1 cellular context compared by ENCODE assay signal in the genomic region with DNA sequence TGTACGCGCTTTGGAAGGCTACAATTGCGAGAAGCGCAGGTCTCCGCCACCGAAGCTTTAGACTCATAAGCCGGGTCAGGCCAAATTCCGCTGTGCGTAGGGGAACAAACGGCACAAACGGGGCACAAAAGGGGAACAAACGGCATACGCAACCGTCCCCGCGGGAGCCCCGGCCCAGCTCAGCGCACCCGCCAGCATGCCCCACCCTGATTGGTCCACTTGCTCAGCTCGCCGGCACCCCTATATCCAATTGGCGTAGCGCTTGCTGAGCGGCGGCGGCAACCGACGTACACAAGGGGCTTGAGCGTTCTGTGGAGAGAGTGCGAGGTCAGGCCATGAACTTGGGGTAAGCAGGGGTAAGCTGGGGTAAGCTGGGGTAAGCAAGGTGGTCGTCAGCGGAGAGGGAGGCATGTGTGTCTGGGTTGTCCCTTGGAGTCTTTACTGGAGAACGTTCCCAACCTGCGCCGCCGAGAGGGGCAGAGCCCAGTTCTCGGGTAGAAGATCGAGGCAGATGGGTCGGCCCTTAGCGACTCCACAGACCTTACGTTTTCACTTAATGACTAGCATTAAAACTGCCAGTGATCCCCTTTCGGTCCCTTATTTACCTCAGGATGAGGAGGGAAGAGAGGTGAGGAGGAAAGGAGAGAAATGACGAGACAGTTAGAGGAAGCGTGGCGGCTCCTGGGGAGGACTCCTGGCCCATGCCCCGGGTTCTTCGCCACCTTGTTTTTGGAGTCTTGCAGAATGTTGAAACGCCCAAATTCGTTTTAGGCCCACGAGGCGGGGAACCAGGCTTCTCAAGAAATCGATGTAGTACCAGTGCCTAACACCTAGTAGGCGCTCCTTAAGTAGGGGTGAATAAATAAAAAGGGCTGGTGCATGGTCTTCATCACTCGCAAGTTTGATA.
TF ChIP-seq lines count a peak whose summit lies in the region.

A gene (plus strand): TSS at position 268 of the 907 bp plus-strand sequence. CDS start 68 bp downstream, at position 336.

TF ChIP-seq in HepG2, 621 proteins besides CTCF, POLR2A, EP300 and RAD21 (continued from another document and continues in another):
- TF ChIP-seq KMT2A (CRISPR knock-in tag; IDR thresholded peaks at IDR 0.05) (peak; percentile 84; the same call in 1 of the 2 replicates), GABPB1 (CRISPR knock-in tag; IDR thresholded peaks at IDR 0.05) (peak; percentile 72), TBL1XR1 (IDR thresholded peaks at IDR 0.05; ENCODE audit: borderline replicate concordance, low read length, partially characterized antibody) (no peak), KLF9 (CRISPR knock-in tag; IDR thresholded peaks at IDR 0.05; ENCODE audit: low read depth) (no peak), RCOR2 (CRISPR knock-in tag; IDR thresholded peaks at IDR 0.05) (no peak), IRX3 (CRISPR knock-in tag; IDR thresholded peaks at IDR 0.05; ENCODE audit: borderline replicate concordance, low read depth) (no peak), ZFY (CRISPR knock-in tag; IDR thresholded peaks at IDR 0.05) (peak; percentile 87), HDAC2 (CRISPR knock-in tag; IDR thresholded peaks at IDR 0.05) (no peak), MEIS1 (CRISPR knock-in tag; IDR thresholded peaks at IDR 0.05; ENCODE audit: borderline replicate concordance) (0 out of 2 replicates have a peak, but pooled peaks have one; percentile 55), ZNF737 (CRISPR knock-in tag; IDR thresholded peaks at IDR 0.05; ENCODE audit: borderline replicate concordance) (no peak), SNAI1 (CRISPR knock-in tag; IDR thresholded peaks at IDR 0.05; ENCODE audit: borderline replicate concordance) (0 out of 2 replicates have a peak, but pooled peaks have one; percentile 57), KLF15 (CRISPR knock-in tag; IDR thresholded peaks at IDR 0.05; ENCODE audit: borderline replicate concordance) (peak; percentile 69; the same call in 1 of the 2 replicates), TEAD2 (CRISPR knock-in tag; IDR thresholded peaks at IDR 0.05) (no peak), ZNF451 (CRISPR knock-in tag; IDR thresholded peaks at IDR 0.05) (0 out of 2 replicates have a peak, but pooled peaks have one; percentile 36), RARG (CRISPR knock-in tag; IDR thresholded peaks at IDR 0.05; ENCODE audit: low read depth) (no peak), ZNF282 (IDR thresholded peaks at IDR 0.05; ENCODE audit: partially characterized antibody) (no peak), SIX1 (CRISPR knock-in tag; IDR thresholded peaks at IDR 0.05; ENCODE audit: borderline replicate concordance) (no peak), HDAC1 (CRISPR knock-in tag; IDR thresholded peaks at IDR 0.05) (peak; percentile 67), ZBTB20 (CRISPR knock-in tag; IDR thresholded peaks at IDR 0.05; ENCODE audit: borderline replicate concordance, low read depth) (0 out of 2 replicates have a peak, but pooled peaks have one; percentile 35), MAFG (CRISPR knock-in tag; IDR thresholded peaks at IDR 0.05) (no peak), ARNT2 (CRISPR knock-in tag; IDR thresholded peaks at IDR 0.05; ENCODE audit: low read depth) (peak; percentile 93), TOPORS (CRISPR knock-in tag; IDR thresholded peaks at IDR 0.05) (peak; percentile 83), KDM4B (CRISPR knock-in tag; IDR thresholded peaks at IDR 0.05) (no peak), NCOA1 (CRISPR knock-in tag; IDR thresholded peaks at IDR 0.05) (no peak), MAFK (conservative IDR thresholded peaks at IDR 0.05 in 1 of 2, IDR thresholded peaks at IDR 0.05 in 1 of 2; ENCODE audit: low read length in 2 of 2) (no peak), ZNF720 (CRISPR knock-in tag; IDR thresholded peaks at IDR 0.05) (no peak), KLF11 (CRISPR knock-in tag; IDR thresholded peaks at IDR 0.05) (0 out of 2 replicates have a peak, but pooled peaks have one; percentile 38), ZNF605 (CRISPR knock-in tag; IDR thresholded peaks at IDR 0.05) (0 out of 2 replicates have a peak, but pooled peaks have one; percentile 56), RARA (CRISPR knock-in tag; IDR thresholded peaks at IDR 0.05) (no peak; the same call in 1 of the 2 replicates), CBX5 (CRISPR knock-in tag; IDR thresholded peaks at IDR 0.05; ENCODE audit: borderline replicate concordance) (no peak), NFE2L2 (IDR thresholded peaks at IDR 0.05; ENCODE audit: low read length) (no peak), POLR2AphosphoS2 (IDR thresholded peaks at IDR 0.05; ENCODE audit: low read depth, low read length) (no peak), KLF16 (CRISPR knock-in tag; IDR thresholded peaks at IDR 0.05) (peak in 1 of 2 experiments; percentile 59; a peak in 1 of 4 replicates), POLR2G (IDR thresholded peaks at IDR 0.05; ENCODE audit: low read depth, low read length) (peak; percentile 89), FLYWCH1 (CRISPR knock-in tag; IDR thresholded peaks at IDR 0.05) (no peak), BRCA1 (CRISPR knock-in tag; IDR thresholded peaks at IDR 0.05) (no peak), RELA (CRISPR knock-in tag; IDR thresholded peaks at IDR 0.05) (no peak), HMG20A (CRISPR knock-in tag; IDR thresholded peaks at IDR 0.05; ENCODE audit: borderline replicate concordance) (no peak), ZBTB38 (CRISPR knock-in tag; IDR thresholded peaks at IDR 0.05) (peak; percentile 62; the same call in 1 of the 2 replicates), ZNF317 (CRISPR knock-in tag; IDR thresholded peaks at IDR 0.05) (no peak), BCL6 (CRISPR knock-in tag; IDR thresholded peaks at IDR 0.05) (no peak), SMC3 (IDR thresholded peaks at IDR 0.05; ENCODE audit: low read length) (no peak), PHF8 (CRISPR knock-in tag; IDR thresholded peaks at IDR 0.05) (peak; percentile 83), SRSF4 (IDR thresholded peaks at IDR 0.05; ENCODE audit: low read depth, low read length, poor library complexity, severe bottlenecking) (no peak), SRY (CRISPR knock-in tag; IDR thresholded peaks at IDR 0.05) (peak; percentile 88), BHLHE40 (IDR thresholded peaks at IDR 0.05; ENCODE audit: low read length) (no peak), ZNF782 (CRISPR knock-in tag; IDR thresholded peaks at IDR 0.05; ENCODE audit: borderline replicate concordance) (peak; percentile 79), DR1 (CRISPR knock-in tag; IDR thresholded peaks at IDR 0.05) (0 out of 2 replicates have a peak, but pooled peaks have one; percentile 71), ZNF225 (CRISPR knock-in tag; IDR thresholded peaks at IDR 0.05) (peak; percentile 84; the same call in 1 of the 2 replicates)
- TF ChIP-seq, protein P1, sequence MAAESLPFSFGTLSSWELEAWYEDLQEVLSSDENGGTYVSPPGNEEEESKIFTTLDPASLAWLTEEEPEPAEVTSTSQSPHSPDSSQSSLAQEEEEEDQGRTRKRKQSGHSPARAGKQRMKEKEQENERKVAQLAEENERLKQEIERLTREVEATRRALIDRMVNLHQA (CRISPR knock-in tag; IDR thresholded peaks at IDR 0.05), result no peak
- TF ChIP-seq, protein P2, sequence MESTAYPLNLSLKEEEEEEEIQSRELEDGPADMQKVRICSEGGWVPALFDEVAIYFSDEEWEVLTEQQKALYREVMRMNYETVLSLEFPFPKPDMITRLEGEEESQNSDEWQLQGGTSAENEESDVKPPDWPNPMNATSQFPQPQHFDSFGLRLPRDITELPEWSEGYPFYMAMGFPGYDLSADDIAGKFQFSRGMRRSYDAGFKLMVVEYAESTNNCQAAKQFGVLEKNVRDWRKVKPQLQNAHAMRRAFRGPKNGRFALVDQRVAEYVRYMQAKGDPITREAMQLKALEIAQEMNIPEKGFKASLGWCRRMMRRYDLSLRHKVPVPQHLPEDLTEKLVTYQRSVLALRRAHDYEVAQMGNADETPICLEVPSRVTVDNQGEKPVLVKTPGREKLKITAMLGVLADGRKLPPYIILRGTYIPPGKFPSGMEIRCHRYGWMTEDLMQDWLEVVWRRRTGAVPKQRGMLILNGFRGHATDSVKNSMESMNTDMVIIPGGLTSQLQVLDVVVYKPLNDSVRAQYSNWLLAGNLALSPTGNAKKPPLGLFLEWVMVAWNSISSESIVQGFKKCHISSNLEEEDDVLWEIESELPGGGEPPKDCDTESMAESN (CRISPR knock-in tag; conservative IDR thresholded peaks at IDR 0.05), result peak; percentile 81
- TF ChIP-seq, protein P3, sequence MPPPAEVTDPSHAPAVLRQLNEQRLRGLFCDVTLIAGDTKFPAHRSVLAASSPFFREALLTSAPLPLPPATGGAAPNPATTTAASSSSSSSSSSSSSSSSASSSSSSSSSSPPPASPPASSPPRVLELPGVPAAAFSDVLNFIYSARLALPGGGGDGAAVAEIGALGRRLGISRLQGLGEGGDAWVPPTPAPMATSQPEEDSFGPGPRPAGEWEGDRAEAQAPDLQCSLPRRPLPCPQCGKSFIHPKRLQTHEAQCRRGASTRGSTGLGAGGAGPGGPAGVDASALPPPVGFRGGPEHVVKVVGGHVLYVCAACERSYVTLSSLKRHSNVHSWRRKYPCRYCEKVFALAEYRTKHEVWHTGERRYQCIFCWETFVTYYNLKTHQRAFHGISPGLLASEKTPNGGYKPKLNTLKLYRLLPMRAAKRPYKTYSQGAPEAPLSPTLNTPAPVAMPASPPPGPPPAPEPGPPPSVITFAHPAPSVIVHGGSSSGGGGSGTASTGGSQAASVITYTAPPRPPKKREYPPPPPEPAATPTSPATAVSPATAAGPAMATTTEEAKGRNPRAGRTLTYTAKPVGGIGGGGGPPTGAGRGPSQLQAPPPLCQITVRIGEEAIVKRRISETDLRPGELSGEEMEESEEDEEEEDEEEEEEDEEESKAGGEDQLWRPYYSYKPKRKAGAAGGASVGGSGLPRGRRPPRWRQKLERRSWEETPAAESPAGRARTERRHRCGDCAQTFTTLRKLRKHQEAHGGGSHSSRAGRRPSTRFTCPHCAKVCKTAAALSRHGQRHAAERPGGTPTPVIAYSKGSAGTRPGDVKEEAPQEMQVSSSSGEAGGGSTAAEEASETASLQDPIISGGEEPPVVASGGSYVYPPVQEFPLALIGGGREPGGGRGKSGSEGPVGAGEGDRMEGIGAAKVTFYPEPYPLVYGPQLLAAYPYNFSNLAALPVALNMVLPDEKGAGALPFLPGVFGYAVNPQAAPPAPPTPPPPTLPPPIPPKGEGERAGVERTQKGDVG (CRISPR knock-in tag; IDR thresholded peaks at IDR 0.05; ENCODE audit: borderline replicate concordance), result peak; percentile 64; the same call in 1 of the 2 replicates
- TF ChIP-seq, protein P4, sequence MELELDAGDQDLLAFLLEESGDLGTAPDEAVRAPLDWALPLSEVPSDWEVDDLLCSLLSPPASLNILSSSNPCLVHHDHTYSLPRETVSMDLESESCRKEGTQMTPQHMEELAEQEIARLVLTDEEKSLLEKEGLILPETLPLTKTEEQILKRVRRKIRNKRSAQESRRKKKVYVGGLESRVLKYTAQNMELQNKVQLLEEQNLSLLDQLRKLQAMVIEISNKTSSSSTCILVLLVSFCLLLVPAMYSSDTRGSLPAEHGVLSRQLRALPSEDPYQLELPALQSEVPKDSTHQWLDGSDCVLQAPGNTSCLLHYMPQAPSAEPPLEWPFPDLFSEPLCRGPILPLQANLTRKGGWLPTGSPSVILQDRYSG (CRISPR knock-in tag; IDR thresholded peaks at IDR 0.05), result no peak
- TF ChIP-seq, protein P5, sequence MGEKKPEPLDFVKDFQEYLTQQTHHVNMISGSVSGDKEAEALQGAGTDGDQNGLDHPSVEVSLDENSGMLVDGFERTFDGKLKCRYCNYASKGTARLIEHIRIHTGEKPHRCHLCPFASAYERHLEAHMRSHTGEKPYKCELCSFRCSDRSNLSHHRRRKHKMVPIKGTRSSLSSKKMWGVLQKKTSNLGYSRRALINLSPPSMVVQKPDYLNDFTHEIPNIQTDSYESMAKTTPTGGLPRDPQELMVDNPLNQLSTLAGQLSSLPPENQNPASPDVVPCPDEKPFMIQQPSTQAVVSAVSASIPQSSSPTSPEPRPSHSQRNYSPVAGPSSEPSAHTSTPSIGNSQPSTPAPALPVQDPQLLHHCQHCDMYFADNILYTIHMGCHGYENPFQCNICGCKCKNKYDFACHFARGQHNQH (CRISPR knock-in tag; IDR thresholded peaks at IDR 0.05), result peak; percentile 42; the same call in 1 of the 2 replicates
- TF ChIP-seq, protein P6, sequence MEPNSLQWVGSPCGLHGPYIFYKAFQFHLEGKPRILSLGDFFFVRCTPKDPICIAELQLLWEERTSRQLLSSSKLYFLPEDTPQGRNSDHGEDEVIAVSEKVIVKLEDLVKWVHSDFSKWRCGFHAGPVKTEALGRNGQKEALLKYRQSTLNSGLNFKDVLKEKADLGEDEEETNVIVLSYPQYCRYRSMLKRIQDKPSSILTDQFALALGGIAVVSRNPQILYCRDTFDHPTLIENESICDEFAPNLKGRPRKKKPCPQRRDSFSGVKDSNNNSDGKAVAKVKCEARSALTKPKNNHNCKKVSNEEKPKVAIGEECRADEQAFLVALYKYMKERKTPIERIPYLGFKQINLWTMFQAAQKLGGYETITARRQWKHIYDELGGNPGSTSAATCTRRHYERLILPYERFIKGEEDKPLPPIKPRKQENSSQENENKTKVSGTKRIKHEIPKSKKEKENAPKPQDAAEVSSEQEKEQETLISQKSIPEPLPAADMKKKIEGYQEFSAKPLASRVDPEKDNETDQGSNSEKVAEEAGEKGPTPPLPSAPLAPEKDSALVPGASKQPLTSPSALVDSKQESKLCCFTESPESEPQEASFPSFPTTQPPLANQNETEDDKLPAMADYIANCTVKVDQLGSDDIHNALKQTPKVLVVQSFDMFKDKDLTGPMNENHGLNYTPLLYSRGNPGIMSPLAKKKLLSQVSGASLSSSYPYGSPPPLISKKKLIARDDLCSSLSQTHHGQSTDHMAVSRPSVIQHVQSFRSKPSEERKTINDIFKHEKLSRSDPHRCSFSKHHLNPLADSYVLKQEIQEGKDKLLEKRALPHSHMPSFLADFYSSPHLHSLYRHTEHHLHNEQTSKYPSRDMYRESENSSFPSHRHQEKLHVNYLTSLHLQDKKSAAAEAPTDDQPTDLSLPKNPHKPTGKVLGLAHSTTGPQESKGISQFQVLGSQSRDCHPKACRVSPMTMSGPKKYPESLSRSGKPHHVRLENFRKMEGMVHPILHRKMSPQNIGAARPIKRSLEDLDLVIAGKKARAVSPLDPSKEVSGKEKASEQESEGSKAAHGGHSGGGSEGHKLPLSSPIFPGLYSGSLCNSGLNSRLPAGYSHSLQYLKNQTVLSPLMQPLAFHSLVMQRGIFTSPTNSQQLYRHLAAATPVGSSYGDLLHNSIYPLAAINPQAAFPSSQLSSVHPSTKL (CRISPR knock-in tag; IDR thresholded peaks at IDR 0.05), result peak; percentile 57; the same call in 1 of the 2 replicates
- TF ChIP-seq, protein P7, sequence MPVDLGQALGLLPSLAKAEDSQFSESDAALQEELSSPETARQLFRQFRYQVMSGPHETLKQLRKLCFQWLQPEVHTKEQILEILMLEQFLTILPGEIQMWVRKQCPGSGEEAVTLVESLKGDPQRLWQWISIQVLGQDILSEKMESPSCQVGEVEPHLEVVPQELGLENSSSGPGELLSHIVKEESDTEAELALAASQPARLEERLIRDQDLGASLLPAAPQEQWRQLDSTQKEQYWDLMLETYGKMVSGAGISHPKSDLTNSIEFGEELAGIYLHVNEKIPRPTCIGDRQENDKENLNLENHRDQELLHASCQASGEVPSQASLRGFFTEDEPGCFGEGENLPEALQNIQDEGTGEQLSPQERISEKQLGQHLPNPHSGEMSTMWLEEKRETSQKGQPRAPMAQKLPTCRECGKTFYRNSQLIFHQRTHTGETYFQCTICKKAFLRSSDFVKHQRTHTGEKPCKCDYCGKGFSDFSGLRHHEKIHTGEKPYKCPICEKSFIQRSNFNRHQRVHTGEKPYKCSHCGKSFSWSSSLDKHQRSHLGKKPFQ (CRISPR knock-in tag; IDR thresholded peaks at IDR 0.05; ENCODE audit: insufficient replicate concordance), result peak; percentile 73
